ENCODE assay signal across 16 cellular contexts in the genomic region with DNA sequence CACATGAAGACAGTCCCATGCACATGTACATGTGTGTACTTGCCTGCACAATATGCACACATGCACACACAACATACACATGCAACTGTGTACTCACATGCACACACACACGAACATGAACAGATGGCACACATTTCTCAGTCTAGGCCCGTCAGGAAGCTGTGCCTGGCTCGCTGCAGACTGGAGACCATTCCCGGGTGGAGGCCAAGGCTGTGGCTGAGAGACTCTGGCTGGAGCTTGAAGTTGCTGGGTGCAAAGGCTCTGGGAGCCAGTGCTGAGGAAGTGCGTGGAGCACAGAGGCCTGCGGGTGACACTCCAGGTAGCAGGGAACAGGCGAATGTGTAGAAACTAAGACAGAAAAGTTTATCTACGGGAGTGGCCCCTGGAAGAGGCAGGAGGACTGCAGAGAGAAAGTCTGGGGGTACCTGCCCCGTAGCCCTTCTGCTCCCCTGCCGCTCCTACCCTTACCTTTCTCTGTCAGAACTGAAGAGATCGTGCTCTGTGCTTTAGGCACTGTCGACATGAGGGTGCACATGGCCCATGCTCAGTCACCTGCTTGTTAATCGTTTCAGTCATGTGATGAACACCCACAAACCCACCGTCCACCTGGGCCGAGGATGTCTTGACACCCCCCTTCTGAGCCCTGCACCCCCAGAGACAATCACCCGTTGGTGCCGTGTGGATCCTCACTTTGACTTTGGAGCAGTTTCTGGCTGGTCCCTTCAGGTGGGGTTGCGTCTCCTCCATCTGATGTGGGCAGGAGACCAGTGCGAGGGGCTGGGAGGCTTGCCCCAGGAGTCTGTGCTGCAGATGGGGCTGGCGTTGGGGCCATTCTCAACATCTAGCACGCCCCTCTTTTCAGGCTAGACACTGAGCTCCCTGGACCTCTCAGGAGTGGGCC.
"Had no signal": no experiment of that assay in that cellular context is flagged by ENCODE, and none has a peak within 500 bp of the region (broad histone marks: within the 10 kb centered on the region; RNA-seq: fewer than 3 reads in every experiment).

No MANE protein-coding gene starts in this region.

- H3K27me3 ChIP-seq: adrenal gland, cardiac muscle cell, colonic mucosa, ovary, sigmoid colon, tibial nerve had no signal

- H3K4me2 ChIP-seq: SK-N-SH had no signal

- H3K4me1 ChIP-seq: adrenal gland, colonic mucosa, sigmoid colon, tibial nerve had no signal

- H3K9me3 ChIP-seq: adrenal gland, colonic mucosa, ovary, sigmoid colon, SK-N-SH, tibial nerve had no signal

- DNase-seq: activated CD4-positive, alpha-beta T cell treated with anti-CD3 and anti-CD28 coated beads, Interleukin-2, amount 50 U/mL, for 4 hours; colonic mucosa; foreskin fibroblast; mesendoderm; nephron progenitor cell; ovary; SHP77; sigmoid colon; SK-N-SH; T-helper 9 cell had no signal

- H3K36me3 ChIP-seq: adrenal gland, cardiac muscle cell, colonic mucosa, ovary, sigmoid colon, tibial nerve had no signal

- H3K9ac ChIP-seq: SK-N-SH had no signal

- H3K27ac Mint-ChIP-seq: nephron progenitor cell had no signal

- H3K27ac ChIP-seq: adrenal gland, cardiac muscle cell, colonic mucosa, ovary, sigmoid colon, tibial nerve had no signal

- H3K4me3 ChIP-seq: adrenal gland, cardiac muscle cell, colonic mucosa, ovary, sigmoid colon, tibial nerve had no signal

- H3K36me3 Mint-ChIP-seq: activated naive CD4-positive, alpha-beta T cell treated with anti-CD3 and anti-CD28 coated beads, Interleukin-2, amount 10 ng/mL, durations not matched to agents 7 days and 5 days; T-cell had no signal

- H3K27me3 Mint-ChIP-seq: activated naive CD4-positive, alpha-beta T cell treated with anti-CD3 and anti-CD28 coated beads, Interleukin-2, amount 10 ng/mL, durations not matched to agents 7 days and 5 days had no signal

- H3K9me3 Mint-ChIP-seq: activated naive CD4-positive, alpha-beta T cell treated with anti-CD3 and anti-CD28 coated beads, Interleukin-2, amount 10 ng/mL, durations not matched to agents 7 days and 5 days; activated T-helper 1 cell treated with anti-CD3 and anti-CD28 coated beads, Interleukin-12 subunit alpha, Interleukin-12 subunit beta, Interleukin-2, Interleukin-4 antibody, amounts not matched to agents 30 ng/mL and 10 ng/mL and 1 ng/mL, durations not matched to agents 14 hours and 24 hours and 36 hours; T-cell had no signal

- H3K4me3 Mint-ChIP-seq: activated naive CD4-positive, alpha-beta T cell treated with anti-CD3 and anti-CD28 coated beads, Interleukin-2, amount 10 ng/mL, durations not matched to agents 7 days and 5 days; activated T-helper 1 cell treated with anti-CD3 and anti-CD28 coated beads, Interleukin-12 subunit alpha, Interleukin-12 subunit beta, Interleukin-2, Interleukin-4 antibody, amounts not matched to agents 30 ng/mL and 10 ng/mL and 1 ng/mL, durations not matched to agents 14 hours and 24 hours and 36 hours; nephron progenitor cell had no signal
